8 cellular contexts compared by ENCODE assay signal in genomic region chr1:15847100-15847892, GRCh38. TPM values are rescaled to one million over a fixed set of nuclear protein-coding genes. Genes with fewer than 3 reads are reported as not detected.
DNase-seq lines count a peak whose midpoint lies in the region; ATAC-seq, FAIRE-seq and TF ChIP-seq lines count a peak whose summit lies in the region.

Gene SPEN, plus strand, starts transcription at chr1:15847707. Its CDS starts 361 bp downstream, at chr1:15848068.

- no peaks in the 10 kb centered on the region for H3K27me3 ChIP-seq in transverse colon

- peak within 1 kb of the TSS; percentile 96 to 97 for H3K27ac Mint-ChIP-seq in T-cell

- H3K27me3 Mint-ChIP-seq in T-cell: no peaks in the 10 kb centered on the region

- in situ Hi-C loops in transverse colon (cut with MboI; ENCODE audit: low pct_ligation_motif_present in 1 of 4, low pct_unique_long_range_greater_than_20kb in 1 of 4, low sequenced_read_pairs in 3 of 4): no loop called here

- ATAC-seq in HG02852 (IDR thresholded peaks at IDR 0.05; ENCODE audit: unreplicated experiment): peak; percentile 59
- peak; percentile 82 to 86 (median 83) for ATAC-seq in T-cell (replicated peaks in 1 of 4)

- H3K4me3 Mint-ChIP-seq in T-cell: peak within 1 kb of the TSS; percentile 97 to 98 (median 97)

- peaks cover 8 to 58% (median 33%) of the 10 kb centered on the region in 4 donors for H3K4me1 ChIP-seq in transverse colon

- WGBS in adipose tissue, 3 donors: 0% methylated on average over 42 to 85 of the region's 86 CpGs
- 0% methylated on average over 2 to 39 of the region's 86 CpGs for WGBS in transverse colon (ENCODE audit: low coverage in 1 of 2), 2 donors

- peaks cover 49 to 58% (median 53%) of the 10 kb centered on the region in 3 donors for H3K4me1 Mint-ChIP-seq in T-cell

- DNase-seq in GM12892 (ENCODE audit: insufficient read length) (peak; percentile 75), NCI-H146 (lab: John Stamatoyannopoulos, UW) (peak; percentile 94), T-cell (peak; percentile 93 to 100 (median 98)), cardiac septum (ENCODE audit: low spot score) (peak; percentile 99), pons (ENCODE audit: low spot score) (peak; percentile 99), transverse colon (peak; percentile 98)

- H3K27ac ChIP-seq in adipose tissue (ENCODE audit: low read depth, low read length) (peak within 1 kb of the TSS; percentile 78), transverse colon (peak within 1 kb of the TSS; percentile 94 to 99 (median 98))

- intact Hi-C loops in cardiac septum (cut with DNase I) (loop anchor here (1.0 to 5.0 kb wide), 2 partner anchors 12 to 100 kb away; no protein-coding TSS in a partner anchor), transverse colon (cut with DNase I; ENCODE audit: low total_unique reads) (no loop called here)

- TF ChIP-seq EP300 in transverse colon (IDR thresholded peaks at IDR 0.05; ENCODE audit: low read depth): no peak

- FAIRE-seq in GM12892 (lab: Jason Lieb, UNC): peak; percentile 96

- H3K9me3 Mint-ChIP-seq in T-cell: no peaks in the 10 kb centered on the region

- H3K4me3 ChIP-seq in transverse colon: peak within 1 kb of the TSS; percentile 61 to 98 (median 75)

- no peaks in the 10 kb centered on the region for H3K36me3 Mint-ChIP-seq in T-cell

- H3K36me3 ChIP-seq in transverse colon: no peaks in the 10 kb centered on the region

- H3K9me3 ChIP-seq in transverse colon: no peaks in the 10 kb centered on the region

- CTCF ChIA-PET in T-cell (lab: Charles Lee): interaction anchor here in 1 of 2 donors (0.5 to 4.1 kb wide), 8 partner anchors 11 to 151 kb away, joined by 3 to 35 read pairs (median 4); partner anchors contain the start of gene ZBTB17

- POLR2A ChIA-PET in T-cell (lab: Charles Lee): interaction anchor here (0.5 to 4.1 kb wide), 10 partner anchors 9 to 592 kb away, joined by 3 to 85 read pairs (median 6); no protein-coding TSS in a partner anchor

- peak in 2 of 5 experiments; percentile 44 to 55 for TF ChIP-seq CTCF in transverse colon (IDR thresholded peaks at IDR 0.05)

- TF ChIP-seq POLR2A in GM12892 (IDR thresholded peaks at IDR 0.05; ENCODE audit: low read depth, low read length): peak; percentile 66
- TF ChIP-seq POLR2A in transverse colon (IDR thresholded peaks at IDR 0.05): peak; percentile 92

RNA-seq across cellular contexts. Expression of gene SPEN, which starts in this region (rescaled TPM):
- polyA plus RNA-seq in GM12892 (2012; ENCODE audit: missing spikeins): 22.3 TPM
- total RNA-seq in T-cell (10 to 100 TPM; 69.9 to 81.1 (median 72.1) TPM), cardiac septum (37.8 TPM), transverse colon (10 to 100 TPM; 28.4 to 81.9 (median 42.6) TPM)
- 10 to 100 TPM; 15.7 to 28.8 (median 20.2) TPM for polyA plus RNA-seq in adipose tissue

Comparison
In these comparisons a context has a peak if more than half of its experiments do, and no peak if none do; other contexts are left out.
1. Peak in every context shown above with its lines: DNase-seq, ATAC-seq, H3K4me3 ChIP-seq and H3K27ac ChIP-seq.